In genomic region chr6:165846123-165846966, GRCh38 we compare ENCODE assay signal across 1 cellular context.
TF ChIP-seq lines count a peak whose summit lies in the region.

No MANE protein-coding gene starts in this region.

TF ChIP-seq in IMR-90, 13 proteins besides CTCF, POLR2A, EP300 and RAD21:
- TF ChIP-seq FOS (IDR thresholded peaks at IDR 0.05; ENCODE audit: low read depth, low read length) (no peak), CEBPB (IDR thresholded peaks at IDR 0.05; ENCODE audit: low read depth, low read length) (no peak), MXI1 (IDR thresholded peaks at IDR 0.05; ENCODE audit: borderline replicate concordance, low read depth, low read length) (no peak)
TF ChIP-seq in IMR-90: peak in this region for 0.
